Comparison of ENCODE assay signal across 11 cellular contexts in the genomic region with DNA sequence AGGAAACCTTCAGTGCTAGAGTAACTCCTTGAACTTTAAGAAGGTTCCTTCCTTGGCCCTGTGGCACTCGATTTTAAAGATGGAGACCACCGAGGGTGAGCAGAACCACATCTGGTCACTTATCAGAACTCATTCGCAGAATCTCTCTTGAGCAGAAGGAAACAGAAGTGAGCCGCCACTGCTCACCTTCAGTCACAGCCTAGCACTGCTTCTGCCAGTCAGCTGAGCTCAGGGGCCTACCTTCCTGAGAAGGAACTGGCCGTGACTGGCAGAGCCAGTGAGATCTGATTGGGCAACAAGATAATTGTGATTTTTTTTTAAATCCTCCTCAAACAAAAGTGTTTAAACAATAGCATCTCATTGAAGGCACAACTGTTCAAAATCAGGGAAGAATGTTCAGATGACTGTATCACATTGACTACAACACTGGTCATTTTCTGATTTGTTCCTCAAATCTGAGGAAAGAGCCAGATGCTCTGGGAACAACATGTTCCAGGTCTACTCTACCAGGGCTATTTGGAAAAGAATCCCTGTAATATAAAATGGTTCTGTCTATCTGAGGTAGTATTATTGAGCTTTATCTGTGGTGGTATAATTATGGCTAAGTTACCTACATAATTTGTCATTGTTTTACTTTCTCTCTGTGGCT. TPM values are rescaled to one million over a fixed set of nuclear protein-coding genes. Genes with fewer than 3 reads are reported as not detected.
DNase-seq lines count a peak whose midpoint lies in the region; ATAC-seq and TF ChIP-seq lines count a peak whose summit lies in the region.
"Had no signal": no experiment of that assay in that cellular context is flagged by ENCODE, and none has a peak within 500 bp of the region (broad histone marks: within the 10 kb centered on the region; RNA-seq: fewer than 3 reads in every experiment).

No MANE protein-coding gene starts in this region.

- H3K27ac ChIP-seq in BLaER1 treated with 17β-estradiol and CSF1 and Interleukin-3, amounts not matched to agents 10 nM and 100 nM = no peak overlapping the region; a peak in 1 of 22 replicates
- peak overlapping the region; percentile 88 for H3K27ac ChIP-seq in OCI-LY1 (ENCODE audit: low read depth, low read length, poor library complexity, severe bottlenecking)
- peak overlapping the region; percentile 63 for H3K27ac ChIP-seq in parathyroid adenoma

- TF ChIP-seq CTCF in OCI-LY1 (IDR thresholded peaks at IDR 0.05; ENCODE audit: low read length) = no peak
- no peak for TF ChIP-seq CTCF in parathyroid adenoma (IDR thresholded peaks at IDR 0.05)

- H3K9me3 Mint-ChIP-seq in activated naive CD4-positive, alpha-beta T cell treated with anti-CD3 and anti-CD28 coated beads, Interleukin-2, amount 50 U/mL, for 72 hours = no peaks in the 10 kb centered on the region

- no peaks in the 10 kb centered on the region for H3K27me3 ChIP-seq in BLaER1 treated with 17β-estradiol and CSF1 and Interleukin-3, amounts not matched to agents 10 nM and 100 nM
- H3K27me3 ChIP-seq in OCI-LY1 (ENCODE audit: insufficient read depth, low read length) = no peaks in the 10 kb centered on the region
- H3K27me3 ChIP-seq in parathyroid adenoma (ENCODE audit: control insufficient read depth, insufficient read depth, low read length) = no peaks in the 10 kb centered on the region

- no peaks in the 10 kb centered on the region for H3K9me2 ChIP-seq in OCI-LY1 (ENCODE audit: low read depth, low read length)

- H3K9me3 ChIP-seq in BLaER1 treated with 17β-estradiol and CSF1 and Interleukin-3, amounts not matched to agents 10 nM and 100 nM (replicated peaks in 1 of 11) = peaks cover 0 to 10% (median 0%) of the 10 kb centered on the region in 11 experiments; a peak in 4 of 22 replicates
- H3K9me3 ChIP-seq in OCI-LY1 (ENCODE audit: low read length) (no peaks in the 10 kb centered on the region), parathyroid adenoma (ENCODE audit: control insufficient read depth, low read length) (no peaks in the 10 kb centered on the region)

- H3K36me3 ChIP-seq in BLaER1 treated with 17β-estradiol and CSF1 and Interleukin-3, amounts not matched to agents 10 nM and 100 nM = no peaks in the 10 kb centered on the region
- H3K36me3 ChIP-seq in OCI-LY1 (ENCODE audit: insufficient read depth, low read length) = peaks cover 21% of the 10 kb centered on the region; the same call in 1 of the 2 replicates
- H3K36me3 ChIP-seq in parathyroid adenoma (ENCODE audit: control insufficient read depth, insufficient read depth, low read length) = no peaks in the 10 kb centered on the region

- no peak overlapping the region for H3K9ac ChIP-seq in BLaER1 treated with 17β-estradiol and CSF1 and Interleukin-3, amounts not matched to agents 10 nM and 100 nM
- H3K9ac ChIP-seq in OCI-LY1 (ENCODE audit: low read length) = peak overlapping the region; percentile 45; the same call in 1 of the 2 replicates
- H3K9ac ChIP-seq in parathyroid adenoma = no peak overlapping the region

- H3K4me3 ChIP-seq in BLaER1 treated with 17β-estradiol and CSF1 and Interleukin-3, amounts not matched to agents 10 nM and 100 nM = no peak overlapping the region
- H3K4me3 ChIP-seq in OCI-LY1 (ENCODE audit: low read depth, low read length, poor library complexity, severe bottlenecking) (no peak overlapping the region), parathyroid adenoma (ENCODE audit: low read depth, low read length) (no peak overlapping the region)

- peaks cover 8 to 10% of the 10 kb centered on the region in 2 donors for H3K36me3 Mint-ChIP-seq in activated naive CD4-positive, alpha-beta T cell treated with anti-CD3 and anti-CD28 coated beads, Interleukin-2, amount 50 U/mL, for 72 hours

- H4K20me1 ChIP-seq in BLaER1 treated with 17β-estradiol and CSF1 and Interleukin-3, amounts not matched to agents 10 nM and 100 nM = peaks cover 2 to 18% (median 6%) of the 10 kb centered on the region in 11 experiments; a peak in 19 of 22 replicates
- 0 out of 2 replicates have a peak, but pooled peaks cover 2% of the 10 kb centered on the region for H4K20me1 ChIP-seq in OCI-LY1 (ENCODE audit: insufficient read depth, low read length)

- peaks cover 9 to 71% (median 47%) of the 10 kb centered on the region in 10 experiments for H3K4me1 ChIP-seq in BLaER1 treated with 17β-estradiol and CSF1 and Interleukin-3, amounts not matched to agents 10 nM and 100 nM
- H3K4me1 ChIP-seq in OCI-LY1 (ENCODE audit: insufficient read depth, low read length, severe bottlenecking) (peaks cover 60% of the 10 kb centered on the region), parathyroid adenoma (peaks cover 4% of the 10 kb centered on the region)

- peak overlapping the region in 9 of 11 experiments; percentile 4 to 58 (median 33); a peak in 15 of 22 replicates for H3K4me2 ChIP-seq in BLaER1 treated with 17β-estradiol and CSF1 and Interleukin-3, amounts not matched to agents 10 nM and 100 nM
- H3K4me2 ChIP-seq in OCI-LY1 (ENCODE audit: low read length) (peak overlapping the region; percentile 54), parathyroid adenoma (ENCODE audit: low read length) (no peak overlapping the region)

- peak overlapping the region; percentile 25 to 88 for H3K27ac Mint-ChIP-seq in activated naive CD4-positive, alpha-beta T cell treated with anti-CD3 and anti-CD28 coated beads, Interleukin-2, amount 50 U/mL, for 72 hours

- DNase-seq in activated naive CD4-positive, alpha-beta T cell treated with anti-CD3 and anti-CD28 coated beads, Interleukin-2, amount 50 U/mL, for 72 hours (ENCODE audit: low spot score in 2 of 2) = peak in 1 of 2 donors; percentile 28
- DNase-seq in NCI-H774 (lab: John Stamatoyannopoulos, UW) = no peak
- no peak for DNase-seq in left cardiac atrium
- no peak for DNase-seq in left lobe of liver (ENCODE audit: low spot score)
- DNase-seq: activated CD4-positive, CD25-positive, alpha-beta regulatory T cell treated with anti-CD3 and anti-CD28 coated beads, Interleukin-2, amount 50 U/mL, for 72 hours; left colon; NCI-H2171 had no signal

- no peaks in the 10 kb centered on the region for H3F3A ChIP-seq in OCI-LY1 (ENCODE audit: insufficient read depth, low read length)

- H2AFZ ChIP-seq in OCI-LY1 (ENCODE audit: low read length) = 0 out of 2 replicates have a peak overlapping the region, but pooled peaks have one; percentile 29
- H2AFZ ChIP-seq in parathyroid adenoma = peak overlapping the region; percentile 85

- ATAC-seq in activated naive CD4-positive, alpha-beta T cell treated with anti-CD3 and anti-CD28 coated beads, Interleukin-2, amount 50 U/mL, for 72 hours = peak in 1 of 2 donors; percentile 27
- no peak for ATAC-seq in GM19463 (IDR thresholded peaks at IDR 0.05; ENCODE audit: unreplicated experiment)
- ATAC-seq in left cardiac atrium = no peak
- ATAC-seq in left lobe of liver = no peak
- ATAC-seq: left colon had no signal

- H3K79me2 ChIP-seq in OCI-LY1 (ENCODE audit: insufficient read depth, low read length) (peaks cover 22% of the 10 kb centered on the region), parathyroid adenoma (peaks cover 8% of the 10 kb centered on the region)

- intact Hi-C loops in left cardiac atrium (cut with DNase I) = loop anchor here in 1 of 2 donors (5.0 kb wide), 1 partner anchor 48 kb away; no protein-coding TSS in a partner anchor

RNA-seq across cellular contexts. Expression of gene SYPL1, which starts 2.7 kb away (rescaled TPM):
- total RNA-seq in activated naive CD4-positive, alpha-beta T cell treated with anti-CD3 and anti-CD28 coated beads, Interleukin-2, amount 50 U/mL, for 72 hours = 10 to 100 TPM; 22.9 to 30.8 TPM
- total RNA-seq in left cardiac atrium (10 to 100 TPM; 71.9 to 87.1 TPM), left lobe of liver (22.7 TPM)

Comparison
In these comparisons a context has a peak if more than half of its experiments do, and no peak if none do; other contexts are left out.
1. H3K27ac ChIP-seq: peak in OCI-LY1 (single experiment) and parathyroid adenoma (single experiment); none in BLaER1 treated with 17β-estradiol and CSF1 and Interleukin-3, amounts not matched to agents 10 nM and 100 nM (0 of 11).